8 cellular contexts compared by ENCODE assay signal in genomic region chr9:134378901-134379338, GRCh38. TPM values are rescaled to one million over a fixed set of nuclear protein-coding genes. Genes with fewer than 3 reads are reported as not detected.
DNase-seq lines count a peak whose midpoint lies in the region; ATAC-seq, FAIRE-seq and TF ChIP-seq lines count a peak whose summit lies in the region.

No MANE protein-coding gene starts in this region.

- H3K36me3 ChIP-seq in adrenal gland (replicated peaks in 1 of 2), result no peaks in the 10 kb centered on the region
- no peaks in the 10 kb centered on the region for H3K36me3 ChIP-seq in left ventricle myocardium inferior

- DNase-seq in H54 (ENCODE audit: insufficient read length, low spot score) (peak; percentile 96), adrenal gland (peak; percentile 68 to 91 (median 80)), left ventricle myocardium inferior (peak; percentile 70), smooth muscle cell of the brain vasculature (ENCODE audit: low read depth, low spot score) (peak; percentile 39), NCI-H526 treated with DMSO at 0.1 percent for 48 hours (lab: John Stamatoyannopoulos, UW) (no peak)
- DNase-seq in central memory CD4-positive, alpha-beta T cell, result no peak
- no peak for DNase-seq in activated naive CD4-positive, alpha-beta T cell treated with Interleukin-2 at 50 U/mL for 16 hours

- H3K4me1 ChIP-seq in adrenal gland (replicated peaks in 1 of 2), result peaks cover 82 to 99% of the 10 kb centered on the region in 2 donors
- peaks cover 100% of the 10 kb centered on the region for H3K4me1 ChIP-seq in left ventricle myocardium inferior

- H3K9me3 ChIP-seq in adrenal gland (replicated peaks in 1 of 3) (no peaks in the 10 kb centered on the region), left ventricle myocardium inferior (replicated peaks) (no peaks in the 10 kb centered on the region)

- no peak overlapping the region for H3K4me3 ChIP-seq in adrenal gland
- H3K4me3 ChIP-seq in left ventricle myocardium inferior, result peak overlapping the region; percentile 42

- peak; percentile 93 for FAIRE-seq in H54 (lab: Jason Lieb, UNC)

- WGBS in adrenal gland, 4 donors, result 37 to 46% (median 37%) methylated on average over 10 to 11 of the region's 11 CpGs; no CpG with 5 or more reads in 1 of the 4 donors

- TF ChIP-seq POLR2A in H54 (IDR thresholded peaks at IDR 0.05; ENCODE audit: low read depth, low read length) (no peak), adrenal gland (IDR thresholded peaks at IDR 0.05) (peak in 1 of 2 donors; percentile 50)

- no peak for TF ChIP-seq CTCF in adrenal gland (IDR thresholded peaks at IDR 0.05)
- no peak for TF ChIP-seq CTCF in left ventricle myocardium inferior (IDR thresholded peaks at IDR 0.05; ENCODE audit: borderline replicate concordance)

- no peak for ATAC-seq in HG02623 (IDR thresholded peaks at IDR 0.05; ENCODE audit: unreplicated experiment)

- no peaks in the 10 kb centered on the region for H3K27me3 ChIP-seq in adrenal gland
- H3K27me3 ChIP-seq in left ventricle myocardium inferior (ENCODE audit: low read depth), result no peaks in the 10 kb centered on the region

- peak overlapping the region; percentile 14 to 99 (median 93) for H3K27ac ChIP-seq in adrenal gland
- H3K27ac ChIP-seq in left ventricle myocardium inferior (replicated peaks), result peak overlapping the region; percentile 96

- intact Hi-C loops in adrenal gland (cut with DNase I) (no loop called here), left ventricle myocardium inferior (cut with micrococcal nuclease) (no loop called here)

RNA-seq across cellular contexts. Expression of gene RXRA, which starts 52.7 kb away (rescaled TPM):
- total RNA-seq in adrenal gland (100 to 1,000 TPM in 4 of 8 donors, 10 to 100 TPM in 4; 64.2 to 114 (median 94.7) TPM), left ventricle myocardium inferior (57.1 TPM)
- 10 to 100 TPM; 16.1 to 72.9 (median 31.6) TPM for polyA plus RNA-seq in adrenal gland

Comparison
In these comparisons a context has a peak if more than half of its experiments do, and no peak if none do; other contexts are left out.
1. DNase-seq: peak in H54 (single experiment), adrenal gland (7 of 7), left ventricle myocardium inferior (single experiment) and smooth muscle cell of the brain vasculature (single experiment); none in NCI-H526 treated with DMSO at 0.1 percent for 48 hours (single experiment), central memory CD4-positive, alpha-beta T cell (single experiment) and activated naive CD4-positive, alpha-beta T cell treated with Interleukin-2 at 50 U/mL for 16 hours (single experiment).